Comparison of ENCODE assay signal across 14 cellular contexts in genomic region chr12:12209043-12209442, GRCh38.
"Had no signal": no experiment of that assay in that cellular context is flagged by ENCODE, and none has a peak within 500 bp of the region (broad histone marks: within the 10 kb centered on the region; RNA-seq: fewer than 3 reads in every experiment).

No MANE protein-coding gene starts in this region.

- DNase-seq: cortex of kidney; dorsolateral prefrontal cortex; effector memory CD8-positive, alpha-beta T cell; esophagus squamous epithelium; foreskin melanocyte; head of caudate nucleus; kidney; left cardiac atrium; mesendoderm; naive thymus-derived CD4-positive, alpha-beta T cell; right lobe of liver; stimulated activated CD4-positive, alpha-beta T cell treated with anti-CD3 and anti-CD28 coated beads, Interleukin-4, amount 100 ng/mL, for 1 hour; stimulated activated naive CD4-positive, alpha-beta T cell had no signal

- H3K4me3 ChIP-seq: dorsolateral prefrontal cortex, esophagus squamous epithelium, hepatocyte, right lobe of liver had no signal
